Comparison of ENCODE assay signal across 39 cellular contexts in the genomic region with DNA sequence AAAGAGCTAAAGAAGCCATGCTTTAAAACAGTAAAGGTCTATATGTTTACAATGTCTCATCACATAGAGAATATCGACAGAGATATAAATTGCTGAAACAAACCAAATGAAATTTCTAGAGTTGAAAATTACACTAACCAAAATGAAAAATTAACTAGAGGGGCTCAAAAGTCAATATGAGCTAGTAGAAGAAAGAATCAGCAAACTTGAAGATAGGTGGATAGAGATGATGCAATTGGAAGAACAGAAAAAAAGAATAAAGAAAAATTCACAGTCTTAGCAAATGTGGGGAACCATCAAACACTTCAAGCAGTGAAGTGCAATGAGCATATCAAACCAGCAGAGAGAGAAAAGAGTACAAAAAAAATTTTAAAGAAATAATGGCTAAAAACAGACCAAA. TPM values are rescaled to one million over a fixed set of nuclear protein-coding genes. Genes with fewer than 3 reads are reported as not detected.
"Had no signal": no experiment of that assay in that cellular context is flagged by ENCODE, and none has a peak within 500 bp of the region (broad histone marks: within the 10 kb centered on the region; RNA-seq: fewer than 3 reads in every experiment).

No MANE protein-coding gene starts in this region.

- H3K4me3 ChIP-seq: MG63 had no signal

- DNase-seq: Karpas-422, Kasumi-1, MG63, MM.1S, MV-4-11, NCI-H1048, NCI-H1092, NCI-H1092 treated with DMSO at 0.1 percent for 48 hours, NCI-H1105, NCI-H1105 treated with DMSO at 0.1 percent for 48 hours, NCI-H1417, NCI-H1417 treated with DMSO at 0.1 percent for 48 hours, NCI-H1436, NCI-H1436 treated with DMSO at 0.1 percent for 48 hours, NCI-H146, NCI-H1694, NCI-H1694 treated with DMSO at 0.1 percent for 48 hours, NCI-H187, NCI-H187 treated with DMSO at 0.1 percent for 48 hours, NCI-H1930, NCI-H2029, NCI-H2029 treated with DMSO at 0.1 percent for 48 hours, NCI-H2081, NCI-H2081 treated with DMSO at 0.1 percent for 48 hours, NCI-H2107, NCI-H2171, NCI-H2171 treated with DMSO at 0.1 percent for 48 hours, NCI-H2227 treated with DMSO at 0.1 percent for 48 hours, NCI-H226, NCI-H345, NCI-H446, NCI-H446 treated with DMSO at 0.1 percent for 48 hours, NCI-H510A, NCI-H510A treated with DMSO at 0.1 percent for 48 hours, NCI-H524, NCI-H524 treated with DMSO at 0.1 percent for 48 hours had no signal

- H3K9me3 ChIP-seq: MG63 had no signal

- H3K36me3 ChIP-seq: MG63 had no signal

- H3K27me3 ChIP-seq: MG63 had no signal

RNA-seq across cellular contexts. Expression of a gene that starts 24.1 kb away (rescaled TPM):
- total RNA-seq: LHCN-M2, M059J, NCI-H460 had no signal
